Comparison of ENCODE assay signal across 29 cellular contexts in genomic region chr5:24668050-24668449, GRCh38. TPM values are rescaled to one million over a fixed set of nuclear protein-coding genes. Genes with fewer than 3 reads are reported as not detected.
"Had no signal": no experiment of that assay in that cellular context is flagged by ENCODE, and none has a peak within 500 bp of the region (broad histone marks: within the 10 kb centered on the region; RNA-seq: fewer than 3 reads in every experiment).

No MANE protein-coding gene starts in this region.

- H3K9me3 ChIP-seq: colonic mucosa, esophagus squamous epithelium, gastrocnemius medialis, gastroesophageal sphincter had no signal

- H3K4me3 ChIP-seq: colonic mucosa, coronary artery, dorsolateral prefrontal cortex, esophagus muscularis mucosa, esophagus squamous epithelium, gastrocnemius medialis, gastroesophageal sphincter, heart left ventricle, heart right ventricle had no signal

- ATAC-seq: effector memory CD8-positive, alpha-beta T cell; esophagus mucosa; foreskin keratinocyte; gastrocnemius medialis; gastroesophageal sphincter; heart left ventricle; heart right ventricle had no signal

- H3K36me3 ChIP-seq: colonic mucosa, esophagus muscularis mucosa, esophagus squamous epithelium, gastrocnemius medialis, gastroesophageal sphincter, heart left ventricle, heart right ventricle had no signal

- FAIRE-seq: colon, endometrium, endothelial cell of umbilical vein, frontal cortex had no signal

- DNase-seq: colonic mucosa; cortex of kidney; dermis blood vessel endothelial cell; dorsolateral prefrontal cortex; effector CD4-positive, alpha-beta T cell; effector CD8-positive, alpha-beta T cell; effector memory CD4-positive, alpha-beta T cell; effector memory CD8-positive, alpha-beta T cell; endodermal cell; erythroblast; esophagus squamous epithelium; foreskin fibroblast; foreskin keratinocyte; foreskin melanocyte; gastrocnemius medialis; glutamatergic neuron; head of caudate nucleus; heart left ventricle; heart right ventricle had no signal

- H3K27me3 ChIP-seq: colonic mucosa, dorsolateral prefrontal cortex, esophagus muscularis mucosa, esophagus squamous epithelium, foreskin keratinocyte, gastrocnemius medialis, gastroesophageal sphincter, heart left ventricle, heart right ventricle had no signal

- H3K27ac ChIP-seq: colonic mucosa, coronary artery, dorsolateral prefrontal cortex, epithelial cell of prostate, esophagus muscularis mucosa, esophagus squamous epithelium, foreskin keratinocyte, gastrocnemius medialis, gastroesophageal sphincter, heart left ventricle, heart right ventricle had no signal

RNA-seq across cellular contexts. Expression of gene CDH10, which starts 23.3 kb away (rescaled TPM):
- polyA plus RNA-seq: esophagus, heart left ventricle, heart right ventricle had no signal
